In the genomic region with DNA sequence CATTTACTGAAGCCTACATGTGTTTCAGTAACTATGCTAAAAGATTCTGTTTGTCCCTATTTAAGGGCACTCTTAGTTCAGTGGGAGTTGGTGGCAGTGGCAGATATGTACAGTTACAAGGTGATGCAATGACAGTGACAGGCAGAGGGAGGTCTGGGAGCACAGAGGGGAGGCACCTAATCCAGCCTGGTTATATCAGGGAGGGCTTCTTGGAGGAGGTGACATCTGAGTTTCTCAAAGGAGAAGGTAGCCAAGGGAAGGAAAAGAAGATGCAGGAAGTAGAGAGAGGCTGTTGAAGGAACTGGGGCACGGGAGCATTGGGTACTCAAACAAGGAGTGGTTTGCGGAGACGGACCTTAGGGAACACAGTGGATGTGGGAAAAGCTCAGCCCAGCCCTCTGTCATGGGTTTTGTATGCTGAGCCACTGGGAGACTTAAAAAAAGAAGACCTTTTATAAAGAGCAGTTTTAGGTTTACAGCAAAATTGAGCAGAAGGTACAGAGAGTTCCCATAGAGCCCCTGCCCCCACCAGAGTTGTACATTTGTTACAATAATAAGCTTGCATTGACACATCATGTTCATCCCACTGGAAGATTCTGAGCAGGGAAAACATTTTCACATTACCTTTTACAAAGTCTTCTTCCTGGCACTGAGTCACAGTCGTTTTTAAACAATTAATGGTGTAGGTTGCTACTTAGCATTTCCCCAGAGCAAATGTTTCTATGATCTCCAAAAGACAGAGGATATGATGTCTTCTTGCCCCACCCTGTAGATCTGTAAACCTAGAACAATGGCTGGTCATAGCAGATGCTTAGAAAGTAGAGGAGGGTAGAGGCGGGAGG, we compare ENCODE assay signal across 1 cellular context.
TF ChIP-seq lines count a peak whose summit lies in the region.

No MANE protein-coding gene starts in this region.

TF ChIP-seq in GM23338, 12 proteins besides CTCF, POLR2A, EP300 and RAD21 (continued from another document):
- TF ChIP-seq, protein P1, sequence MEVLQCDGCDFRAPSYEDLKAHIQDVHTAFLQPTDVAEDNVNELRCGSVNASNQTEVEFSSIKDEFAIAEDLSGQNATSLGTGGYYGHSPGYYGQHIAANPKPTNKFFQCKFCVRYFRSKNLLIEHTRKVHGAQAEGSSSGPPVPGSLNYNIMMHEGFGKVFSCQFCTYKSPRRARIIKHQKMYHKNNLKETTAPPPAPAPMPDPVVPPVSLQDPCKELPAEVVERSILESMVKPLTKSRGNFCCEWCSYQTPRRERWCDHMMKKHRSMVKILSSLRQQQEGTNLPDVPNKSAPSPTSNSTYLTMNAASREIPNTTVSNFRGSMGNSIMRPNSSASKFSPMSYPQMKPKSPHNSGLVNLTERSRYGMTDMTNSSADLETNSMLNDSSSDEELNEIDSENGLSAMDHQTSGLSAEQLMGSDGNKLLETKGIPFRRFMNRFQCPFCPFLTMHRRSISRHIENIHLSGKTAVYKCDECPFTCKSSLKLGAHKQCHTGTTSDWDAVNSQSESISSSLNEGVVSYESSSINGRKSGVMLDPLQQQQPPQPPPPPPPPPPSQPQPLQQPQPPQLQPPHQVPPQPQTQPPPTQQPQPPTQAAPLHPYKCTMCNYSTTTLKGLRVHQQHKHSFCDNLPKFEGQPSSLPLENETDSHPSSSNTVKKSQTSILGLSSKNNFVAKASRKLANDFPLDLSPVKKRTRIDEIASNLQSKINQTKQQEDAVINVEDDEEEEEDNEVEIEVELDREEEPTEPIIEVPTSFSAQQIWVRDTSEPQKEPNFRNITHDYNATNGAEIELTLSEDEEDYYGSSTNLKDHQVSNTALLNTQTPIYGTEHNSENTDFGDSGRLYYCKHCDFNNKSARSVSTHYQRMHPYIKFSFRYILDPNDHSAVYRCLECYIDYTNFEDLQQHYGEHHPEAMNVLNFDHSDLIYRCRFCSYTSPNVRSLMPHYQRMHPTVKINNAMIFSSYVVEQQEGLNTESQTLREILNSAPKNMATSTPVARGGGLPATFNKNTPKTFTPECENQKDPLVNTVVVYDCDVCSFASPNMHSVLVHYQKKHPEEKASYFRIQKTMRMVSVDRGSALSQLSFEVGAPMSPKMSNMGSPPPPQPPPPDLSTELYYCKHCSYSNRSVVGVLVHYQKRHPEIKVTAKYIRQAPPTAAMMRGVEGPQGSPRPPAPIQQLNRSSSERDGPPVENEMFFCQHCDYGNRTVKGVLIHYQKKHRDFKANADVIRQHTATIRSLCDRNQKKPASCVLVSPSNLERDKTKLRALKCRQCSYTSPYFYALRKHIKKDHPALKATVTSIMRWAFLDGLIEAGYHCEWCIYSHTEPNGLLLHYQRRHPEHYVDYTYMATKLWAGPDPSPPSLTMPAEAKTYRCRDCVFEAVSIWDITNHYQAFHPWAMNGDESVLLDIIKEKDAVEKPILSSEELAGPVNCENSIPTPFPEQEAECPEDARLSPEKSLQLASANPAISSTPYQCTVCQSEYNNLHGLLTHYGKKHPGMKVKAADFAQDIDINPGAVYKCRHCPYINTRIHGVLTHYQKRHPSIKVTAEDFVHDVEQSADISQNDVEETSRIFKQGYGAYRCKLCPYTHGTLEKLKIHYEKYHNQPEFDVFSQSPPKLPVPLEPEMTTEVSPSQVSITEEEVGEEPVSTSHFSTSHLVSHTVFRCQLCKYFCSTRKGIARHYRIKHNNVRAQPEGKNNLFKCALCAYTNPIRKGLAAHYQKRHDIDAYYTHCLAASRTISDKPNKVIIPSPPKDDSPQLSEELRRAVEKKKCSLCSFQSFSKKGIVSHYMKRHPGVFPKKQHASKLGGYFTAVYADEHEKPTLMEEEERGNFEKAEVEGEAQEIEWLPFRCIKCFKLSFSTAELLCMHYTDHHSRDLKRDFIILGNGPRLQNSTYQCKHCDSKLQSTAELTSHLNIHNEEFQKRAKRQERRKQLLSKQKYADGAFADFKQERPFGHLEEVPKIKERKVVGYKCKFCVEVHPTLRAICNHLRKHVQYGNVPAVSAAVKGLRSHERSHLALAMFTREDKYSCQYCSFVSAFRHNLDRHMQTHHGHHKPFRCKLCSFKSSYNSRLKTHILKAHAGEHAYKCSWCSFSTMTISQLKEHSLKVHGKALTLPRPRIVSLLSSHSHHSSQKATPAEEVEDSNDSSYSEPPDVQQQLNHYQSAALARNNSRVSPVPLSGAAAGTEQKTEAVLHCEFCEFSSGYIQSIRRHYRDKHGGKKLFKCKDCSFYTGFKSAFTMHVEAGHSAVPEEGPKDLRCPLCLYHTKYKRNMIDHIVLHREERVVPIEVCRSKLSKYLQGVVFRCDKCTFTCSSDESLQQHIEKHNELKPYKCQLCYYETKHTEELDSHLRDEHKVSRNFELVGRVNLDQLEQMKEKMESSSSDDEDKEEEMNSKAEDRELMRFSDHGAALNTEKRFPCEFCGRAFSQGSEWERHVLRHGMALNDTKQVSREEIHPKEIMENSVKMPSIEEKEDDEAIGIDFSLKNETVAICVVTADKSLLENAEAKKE (CRISPR knock-in tag; IDR thresholded peaks at IDR 0.05), result no peak
- no peak for TF ChIP-seq JUNB (IDR thresholded peaks at IDR 0.05; ENCODE audit: unreplicated experiment)
- no peak for TF ChIP-seq NANOG (IDR thresholded peaks at IDR 0.05; ENCODE audit: borderline replicate concordance)
- TF ChIP-seq ZNF331 (CRISPR knock-in tag; IDR thresholded peaks at IDR 0.05; ENCODE audit: low read depth), result no peak
- no peak for TF ChIP-seq EZH2 (IDR thresholded peaks at IDR 0.05; ENCODE audit: low read depth, unreplicated experiment)
- no peak for TF ChIP-seq STAT1 (IDR thresholded peaks at IDR 0.05; ENCODE audit: unreplicated experiment)
- TF ChIP-seq CREB1 (CRISPR knock-in tag; IDR thresholded peaks at IDR 0.05; ENCODE audit: low read depth), result no peak
- TF ChIP-seq, protein P2, sequence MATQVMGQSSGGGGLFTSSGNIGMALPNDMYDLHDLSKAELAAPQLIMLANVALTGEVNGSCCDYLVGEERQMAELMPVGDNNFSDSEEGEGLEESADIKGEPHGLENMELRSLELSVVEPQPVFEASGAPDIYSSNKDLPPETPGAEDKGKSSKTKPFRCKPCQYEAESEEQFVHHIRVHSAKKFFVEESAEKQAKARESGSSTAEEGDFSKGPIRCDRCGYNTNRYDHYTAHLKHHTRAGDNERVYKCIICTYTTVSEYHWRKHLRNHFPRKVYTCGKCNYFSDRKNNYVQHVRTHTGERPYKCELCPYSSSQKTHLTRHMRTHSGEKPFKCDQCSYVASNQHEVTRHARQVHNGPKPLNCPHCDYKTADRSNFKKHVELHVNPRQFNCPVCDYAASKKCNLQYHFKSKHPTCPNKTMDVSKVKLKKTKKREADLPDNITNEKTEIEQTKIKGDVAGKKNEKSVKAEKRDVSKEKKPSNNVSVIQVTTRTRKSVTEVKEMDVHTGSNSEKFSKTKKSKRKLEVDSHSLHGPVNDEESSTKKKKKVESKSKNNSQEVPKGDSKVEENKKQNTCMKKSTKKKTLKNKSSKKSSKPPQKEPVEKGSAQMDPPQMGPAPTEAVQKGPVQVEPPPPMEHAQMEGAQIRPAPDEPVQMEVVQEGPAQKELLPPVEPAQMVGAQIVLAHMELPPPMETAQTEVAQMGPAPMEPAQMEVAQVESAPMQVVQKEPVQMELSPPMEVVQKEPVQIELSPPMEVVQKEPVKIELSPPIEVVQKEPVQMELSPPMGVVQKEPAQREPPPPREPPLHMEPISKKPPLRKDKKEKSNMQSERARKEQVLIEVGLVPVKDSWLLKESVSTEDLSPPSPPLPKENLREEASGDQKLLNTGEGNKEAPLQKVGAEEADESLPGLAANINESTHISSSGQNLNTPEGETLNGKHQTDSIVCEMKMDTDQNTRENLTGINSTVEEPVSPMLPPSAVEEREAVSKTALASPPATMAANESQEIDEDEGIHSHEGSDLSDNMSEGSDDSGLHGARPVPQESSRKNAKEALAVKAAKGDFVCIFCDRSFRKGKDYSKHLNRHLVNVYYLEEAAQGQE (IDR thresholded peaks at IDR 0.05; ENCODE audit: unreplicated experiment), result no peak
- TF ChIP-seq ZNF114 (CRISPR knock-in tag; IDR thresholded peaks at IDR 0.05), result no peak
- TF ChIP-seq EZH2phosphoT487 (IDR thresholded peaks at IDR 0.05; ENCODE audit: unreplicated experiment), result no peak
